Comparison of ENCODE assay signal across 8 cellular contexts in genomic region chr19:45451181-45451849, GRCh38. TPM values are rescaled to one million over a fixed set of nuclear protein-coding genes. Genes with fewer than 3 reads are reported as not detected.
DNase-seq lines count a peak whose midpoint lies in the region; ATAC-seq and TF ChIP-seq lines count a peak whose summit lies in the region.

No MANE protein-coding gene starts in this region.

- intact Hi-C loops in activated CD4-positive, alpha-beta T cell treated with anti-CD3 and anti-CD28 coated beads, Interleukin-2, amount 10 ng/mL, durations not matched to agents 24 days and 14 days (cut with micrococcal nuclease) = loop anchor here (1.0 kb wide), 2 partner anchors 8 to 27 kb away; no protein-coding TSS in a partner anchor

- peak; percentile 51 for DNase-seq in GM03348 (ENCODE audit: low spot score)
- peak; percentile 89 for DNase-seq in activated CD4-positive, alpha-beta T cell treated with anti-CD3 and anti-CD28 coated beads, Interleukin-2, amount 10 ng/mL, durations not matched to agents 24 days and 14 days
- DNase-seq in NCI-H1048 (lab: John Stamatoyannopoulos, UW) = no peak
- no peak for DNase-seq in NCI-H1436 treated with DMSO at 0.1 percent for 48 hours (lab: John Stamatoyannopoulos, UW)

- H3K4me3 Mint-ChIP-seq in activated CD4-positive, alpha-beta T cell treated with anti-CD3 and anti-CD28 coated beads, Interleukin-2, amount 10 ng/mL, durations not matched to agents 24 days and 14 days = peak overlapping the region; percentile 88
- H3K4me3 Mint-ChIP-seq in nephron = peak overlapping the region; percentile 87 to 88 (median 87)

- peaks cover 18% of the 10 kb centered on the region for H3K27me3 Mint-ChIP-seq in activated CD4-positive, alpha-beta T cell treated with anti-CD3 and anti-CD28 coated beads, Interleukin-2, amount 10 ng/mL, durations not matched to agents 24 days and 14 days
- peaks cover 11% of the 10 kb centered on the region for H3K27me3 Mint-ChIP-seq in nephron (ENCODE audit: low read depth)

- H3K9me3 Mint-ChIP-seq in activated CD4-positive, alpha-beta T cell treated with anti-CD3 and anti-CD28 coated beads, Interleukin-2, amount 10 ng/mL, durations not matched to agents 24 days and 14 days = no peaks in the 10 kb centered on the region
- H3K9me3 Mint-ChIP-seq in nephron = no peaks in the 10 kb centered on the region

- no peak for TF ChIP-seq CTCF in nephron (IDR thresholded peaks at IDR 0.05; ENCODE audit: unreplicated experiment in 3 of 3)

- H3K4me1 Mint-ChIP-seq in activated CD4-positive, alpha-beta T cell treated with anti-CD3 and anti-CD28 coated beads, Interleukin-2, amount 10 ng/mL, durations not matched to agents 24 days and 14 days = peaks cover 45% of the 10 kb centered on the region
- H3K4me1 Mint-ChIP-seq in nephron = peaks cover 50% of the 10 kb centered on the region

- peak; percentile 11 for ATAC-seq in HG03460 (IDR thresholded peaks at IDR 0.05; ENCODE audit: unreplicated experiment)
- peak; percentile 13 for ATAC-seq in esophagus mucosa
- ATAC-seq in HG03108 (IDR thresholded peaks at IDR 0.05; ENCODE audit: unreplicated experiment) = no peak

- no peaks in the 10 kb centered on the region for H3K36me3 Mint-ChIP-seq in activated CD4-positive, alpha-beta T cell treated with anti-CD3 and anti-CD28 coated beads, Interleukin-2, amount 10 ng/mL, durations not matched to agents 24 days and 14 days (ENCODE audit: low read depth)
- no peaks in the 10 kb centered on the region for H3K36me3 Mint-ChIP-seq in nephron (ENCODE audit: low read depth)

- peak overlapping the region; percentile 96 for H3K27ac Mint-ChIP-seq in activated CD4-positive, alpha-beta T cell treated with anti-CD3 and anti-CD28 coated beads, Interleukin-2, amount 10 ng/mL, durations not matched to agents 24 days and 14 days
- peak overlapping the region; percentile 60 to 96 (median 70) for H3K27ac Mint-ChIP-seq in nephron

RNA-seq across cellular contexts. Expression of gene FOSB, which starts 16.5 kb away (rescaled TPM):
- 11.3 TPM in 2 replicates for total RNA-seq in activated CD4-positive, alpha-beta T cell treated with anti-CD3 and anti-CD28 coated beads, Interleukin-2, amount 10 ng/mL, durations not matched to agents 24 days and 14 days
- total RNA-seq in esophagus mucosa = 2.5 TPM

RNA-seq across cellular contexts. Expression of gene ERCC1, which starts 27.6 kb away (rescaled TPM):
- 123 and 124 TPM in 2 replicates for total RNA-seq in activated CD4-positive, alpha-beta T cell treated with anti-CD3 and anti-CD28 coated beads, Interleukin-2, amount 10 ng/mL, durations not matched to agents 24 days and 14 days
- 48.5 TPM for total RNA-seq in esophagus mucosa

RNA-seq across cellular contexts. Expression of gene POLR1G, which starts 44.9 kb away (rescaled TPM):
- 25.3 and 26.5 TPM in 2 replicates for total RNA-seq in activated CD4-positive, alpha-beta T cell treated with anti-CD3 and anti-CD28 coated beads, Interleukin-2, amount 10 ng/mL, durations not matched to agents 24 days and 14 days
- 6.5 TPM for total RNA-seq in esophagus mucosa

RNA-seq across cellular contexts. Expression of gene RTN2, which starts 45.5 kb away (rescaled TPM):
- 2.6 and 2.8 TPM in 2 replicates for total RNA-seq in activated CD4-positive, alpha-beta T cell treated with anti-CD3 and anti-CD28 coated beads, Interleukin-2, amount 10 ng/mL, durations not matched to agents 24 days and 14 days
- 1.4 TPM for total RNA-seq in esophagus mucosa

RNA-seq across cellular contexts. Expression of gene PPP1R13L, which starts 46.4 kb away (rescaled TPM):
- 12.7 and 13.4 TPM in 2 replicates for total RNA-seq in activated CD4-positive, alpha-beta T cell treated with anti-CD3 and anti-CD28 coated beads, Interleukin-2, amount 10 ng/mL, durations not matched to agents 24 days and 14 days
- 186 TPM for total RNA-seq in esophagus mucosa

Comparison
In these comparisons a context has a peak if more than half of its experiments do, and no peak if none do; other contexts are left out.
1. DNase-seq: peak in GM03348 (single experiment) and activated CD4-positive, alpha-beta T cell treated with anti-CD3 and anti-CD28 coated beads, Interleukin-2, amount 10 ng/mL, durations not matched to agents 24 days and 14 days (single experiment); none in NCI-H1048 (single experiment) and NCI-H1436 treated with DMSO at 0.1 percent for 48 hours (single experiment).